14 cellular contexts compared by ENCODE assay signal in the genomic region with DNA sequence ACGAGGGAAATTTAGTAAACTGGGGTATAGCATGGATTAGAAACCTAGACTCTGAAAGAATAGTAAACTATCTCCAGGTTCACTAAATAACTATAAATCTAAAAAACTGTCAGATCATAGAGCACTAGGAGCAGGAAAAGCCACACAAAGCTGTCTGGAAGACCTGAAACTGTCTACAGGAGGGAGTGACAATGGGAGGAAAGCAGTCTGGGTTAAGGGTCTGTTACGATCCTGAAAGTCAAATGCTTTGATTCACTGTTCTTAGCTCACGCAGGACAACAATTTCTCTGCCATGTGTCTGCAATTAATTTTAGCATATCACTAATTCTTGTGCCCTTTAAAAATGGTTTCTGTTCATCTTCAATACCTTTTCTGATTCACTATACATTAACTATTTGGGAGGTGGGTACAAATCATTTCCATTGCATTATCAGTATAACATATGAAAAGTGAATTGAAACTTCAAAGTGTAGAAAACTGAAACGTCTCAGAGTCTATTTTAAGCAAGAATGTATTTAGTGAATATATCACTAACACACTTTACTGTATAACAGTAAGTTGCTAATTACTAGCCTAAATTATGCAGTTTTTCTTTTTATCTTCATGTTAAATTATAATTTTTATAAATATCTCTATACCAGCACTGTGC. TPM values are rescaled to one million over a fixed set of nuclear protein-coding genes. Genes with fewer than 3 reads are reported as not detected.
DNase-seq lines count a peak whose midpoint lies in the region; ATAC-seq and TF ChIP-seq lines count a peak whose summit lies in the region.
"Had no signal": no experiment of that assay in that cellular context is flagged by ENCODE, and none has a peak within 500 bp of the region (broad histone marks: within the 10 kb centered on the region; RNA-seq: fewer than 3 reads in every experiment).

No MANE protein-coding gene starts in this region.

- in situ Hi-C loops in GM13977 (cut with MboI; ENCODE audit: low pct_unique_long_range_greater_than_20kb, low sequenced_read_pairs, unreplicated experiment) = no loop called here

- POLR2A ChIA-PET in CD8-positive, alpha-beta memory T cell (lab: Charles Lee) = no interaction called here

- peaks cover 8 to 38% (median 24%) of the 10 kb centered on the region in 3 donors for H3K36me3 Mint-ChIP-seq in CD8-positive, alpha-beta memory T cell

- DNase-seq in GM13977 (ENCODE audit: low spot score) = peak; percentile 17
- DNase-seq in fibroblast of villous mesenchyme (ENCODE audit: low read depth) = peak; percentile 30
- DNase-seq in MV-4-11 (lab: John Stamatoyannopoulos, UW) = no peak
- DNase-seq in NCI-H226 = no peak
- no peak for DNase-seq in NCI-H1930 (lab: John Stamatoyannopoulos, UW)
- no peak for DNase-seq in CD8-positive, alpha-beta memory T cell
- DNase-seq: colonic mucosa; hippocampal formation; MM.1S; NCI-H82; stimulated activated naive CD8-positive, alpha-beta T cell treated with anti-CD3 and anti-CD28 coated beads, Interleukin-15, Interleukin-2, amounts not matched to agents 100 U/mL and 50 U/mL, for 24 hours had no signal

- peaks cover 7 to 15% (median 15%) of the 10 kb centered on the region in 5 donors for H3K9me3 Mint-ChIP-seq in CD8-positive, alpha-beta memory T cell

- no peak overlapping the region for H3K4me3 Mint-ChIP-seq in CD8-positive, alpha-beta memory T cell

- ATAC-seq in GM21619 (IDR thresholded peaks at IDR 0.05; ENCODE audit: unreplicated experiment) (peak; percentile 80), HG03457 (IDR thresholded peaks at IDR 0.05; ENCODE audit: unreplicated experiment) (peak; percentile 88)
- ATAC-seq: stimulated activated naive CD8-positive, alpha-beta T cell treated with anti-CD3 and anti-CD28 coated beads, Interleukin-15, Interleukin-2, amounts not matched to agents 100 U/mL and 50 U/mL, for 24 hours had no signal

- no peak for TF ChIP-seq CTCF in GM13977 (IDR thresholded peaks at IDR 0.05; ENCODE audit: extremely low read depth, insufficient read depth, missing control alignments)
- no peak for TF ChIP-seq CTCF in fibroblast of villous mesenchyme (IDR thresholded peaks at IDR 0.05; ENCODE audit: insufficient read depth, low read depth, low read length)

- H3K4me1 Mint-ChIP-seq in CD8-positive, alpha-beta memory T cell = peaks cover 3 to 11% (median 3%) of the 10 kb centered on the region in 3 donors

- H3K27me3 ChIP-seq in CD8-positive, alpha-beta memory T cell (ENCODE audit: insufficient read depth, low read length, poor library complexity, severe bottlenecking) = no peaks in the 10 kb centered on the region
- H3K27me3 ChIP-seq: BLaER1 treated with 17β-estradiol and CSF1 and Interleukin-3, amounts not matched to agents 10 nM and 100 nM; colonic mucosa had no signal

- H3K4me3 ChIP-seq in fibroblast of villous mesenchyme (ENCODE audit: low read depth, low read length) = no peak overlapping the region
- H3K4me3 ChIP-seq in CD8-positive, alpha-beta memory T cell (ENCODE audit: low read length) = no peak overlapping the region
- H3K4me3 ChIP-seq: BLaER1 treated with 17β-estradiol and CSF1 and Interleukin-3, amounts not matched to agents 10 nM and 100 nM; colonic mucosa had no signal

- no peak overlapping the region for H3K27ac ChIP-seq in CD8-positive, alpha-beta memory T cell (ENCODE audit: low read depth, low read length)
- H3K27ac ChIP-seq: BLaER1 treated with 17β-estradiol and CSF1 and Interleukin-3, amounts not matched to agents 10 nM and 100 nM; colonic mucosa had no signal

- no peak overlapping the region for H3K27ac Mint-ChIP-seq in CD8-positive, alpha-beta memory T cell

- no peaks in the 10 kb centered on the region for H3K36me3 ChIP-seq in CD8-positive, alpha-beta memory T cell (ENCODE audit: insufficient read depth, low read length)
- H3K36me3 ChIP-seq: colonic mucosa had no signal

- no peaks in the 10 kb centered on the region for H3K4me1 ChIP-seq in CD8-positive, alpha-beta memory T cell (ENCODE audit: insufficient read depth, low read length)
- H3K4me1 ChIP-seq: colonic mucosa had no signal

- peaks cover 4% of the 10 kb centered on the region for H3K9me3 ChIP-seq in CD8-positive, alpha-beta memory T cell (ENCODE audit: low read length)
- H3K9me3 ChIP-seq: colonic mucosa had no signal

- no peaks in the 10 kb centered on the region for H3K27me3 Mint-ChIP-seq in CD8-positive, alpha-beta memory T cell

- CTCF ChIA-PET in CD8-positive, alpha-beta memory T cell (lab: Charles Lee) = no interaction called here

RNA-seq across cellular contexts. Expression of gene CEP170, which starts 18.4 kb away (rescaled TPM):
- total RNA-seq in fibroblast of villous mesenchyme = 114 and 115 TPM in 2 replicates
- total RNA-seq in CD8-positive, alpha-beta memory T cell = 10 to 100 TPM; 29.9 to 36.5 TPM
- 7.4 TPM for polyA plus RNA-seq in CD8-positive, alpha-beta memory T cell

RNA-seq across cellular contexts. Expression of gene SDCCAG8, which starts 19.1 kb away (rescaled TPM):
- total RNA-seq in fibroblast of villous mesenchyme = 33.5 and 41.0 TPM in 2 replicates
- total RNA-seq in CD8-positive, alpha-beta memory T cell = 10 to 100 TPM; 17.8 to 18.3 TPM
- 22.3 TPM for polyA plus RNA-seq in CD8-positive, alpha-beta memory T cell

Comparison
In these comparisons a context has a peak if more than half of its experiments do, and no peak if none do; other contexts are left out.
1. DNase-seq: peak in GM13977 (single experiment) and fibroblast of villous mesenchyme (single experiment); none in MV-4-11 (single experiment), NCI-H226 (single experiment), NCI-H1930 (0 of 2) and CD8-positive, alpha-beta memory T cell (0 of 5).